Comparison of ENCODE assay signal across 9 cellular contexts in genomic region chr2:174901075-174901474, GRCh38.
DNase-seq lines count a peak whose midpoint lies in the region; ATAC-seq lines count a peak whose summit lies in the region.
"Had no signal": no experiment of that assay in that cellular context is flagged by ENCODE, and none has a peak within 500 bp of the region (broad histone marks: within the 10 kb centered on the region; RNA-seq: fewer than 3 reads in every experiment).

No MANE protein-coding gene starts in this region.

- peaks cover 1% of the 10 kb centered on the region for H3K27me3 Mint-ChIP-seq in activated T-helper 2 cell treated with anti-CD3 and anti-CD28 coated beads, Interferon-gamma antibody, Interleukin-2, Interleukin-4, amounts not matched to agents 10 μg/mL and 5 μg/mL and 100 μg/mL, durations not matched to agents 14 hours and 24 hours and 36 hours (ENCODE audit: low read depth)

- intact Hi-C loops in activated T-helper 2 cell treated with anti-CD3 and anti-CD28 coated beads, Interferon-gamma antibody, Interleukin-2, Interleukin-4, amounts not matched to agents 10 μg/mL and 5 μg/mL and 100 μg/mL, durations not matched to agents 14 hours and 24 hours and 36 hours (cut with micrococcal nuclease) = loop anchor here (5.0 kb wide), 3 partner anchors 64 to 124 kb away; no protein-coding TSS in a partner anchor

- DNase-seq in stimulated activated CD4-positive, alpha-beta T cell treated with anti-CD3 and anti-CD28 coated beads, Interleukin-1b, Interleukin-23, amount 100 ng/mL, for 48 hours = peak; percentile 7
- DNase-seq in stimulated activated CD4-positive, alpha-beta T cell treated with anti-CD3 and anti-CD28 coated beads, Interleukin-12 subunit alpha, Interleukin-12 subunit beta, amount 100 ng/mL, for 4 hours = no peak
- DNase-seq in activated T-helper 2 cell treated with anti-CD3 and anti-CD28 coated beads, Interferon-gamma antibody, Interleukin-2, Interleukin-4, amounts not matched to agents 10 μg/mL and 5 μg/mL and 100 μg/mL, durations not matched to agents 14 hours and 24 hours and 36 hours (ENCODE audit: low spot score) = no peak
- DNase-seq in H4 (ENCODE audit: low spot score) (no peak), SIG-M5 (lab: John Stamatoyannopoulos, UW) (no peak)
- DNase-seq: NCI-H526 had no signal

- H3K4me3 Mint-ChIP-seq in activated T-helper 2 cell treated with anti-CD3 and anti-CD28 coated beads, Interferon-gamma antibody, Interleukin-2, Interleukin-4, amounts not matched to agents 10 μg/mL and 5 μg/mL and 100 μg/mL, durations not matched to agents 14 hours and 24 hours and 36 hours (ENCODE audit: low read depth) = peak overlapping the region; percentile 24

- no peaks in the 10 kb centered on the region for H3K9me3 Mint-ChIP-seq in activated T-helper 2 cell treated with anti-CD3 and anti-CD28 coated beads, Interferon-gamma antibody, Interleukin-2, Interleukin-4, amounts not matched to agents 10 μg/mL and 5 μg/mL and 100 μg/mL, durations not matched to agents 14 hours and 24 hours and 36 hours

- H3K36me3 ChIP-seq in iPS-15b (ENCODE audit: control insufficient read depth, insufficient read depth, low read length) = no peaks in the 10 kb centered on the region

- no peaks in the 10 kb centered on the region for H3K36me3 Mint-ChIP-seq in activated T-helper 2 cell treated with anti-CD3 and anti-CD28 coated beads, Interferon-gamma antibody, Interleukin-2, Interleukin-4, amounts not matched to agents 10 μg/mL and 5 μg/mL and 100 μg/mL, durations not matched to agents 14 hours and 24 hours and 36 hours (ENCODE audit: low read depth)

- ATAC-seq in GM18498 (IDR thresholded peaks at IDR 0.05; ENCODE audit: unreplicated experiment) (no peak), GM19455 (IDR thresholded peaks at IDR 0.05; ENCODE audit: unreplicated experiment) (no peak)

- peak overlapping the region; percentile 9 for H3K9ac ChIP-seq in iPS-15b (ENCODE audit: low read depth, low read length)

- H3K4me1 Mint-ChIP-seq in activated T-helper 2 cell treated with anti-CD3 and anti-CD28 coated beads, Interferon-gamma antibody, Interleukin-2, Interleukin-4, amounts not matched to agents 10 μg/mL and 5 μg/mL and 100 μg/mL, durations not matched to agents 14 hours and 24 hours and 36 hours (ENCODE audit: low read depth) = peaks cover 20% of the 10 kb centered on the region

- peak overlapping the region; percentile 53 for H3K27ac Mint-ChIP-seq in activated T-helper 2 cell treated with anti-CD3 and anti-CD28 coated beads, Interferon-gamma antibody, Interleukin-2, Interleukin-4, amounts not matched to agents 10 μg/mL and 5 μg/mL and 100 μg/mL, durations not matched to agents 14 hours and 24 hours and 36 hours

- no peak overlapping the region for H3K4me3 ChIP-seq in iPS-15b (ENCODE audit: low read depth, low read length)

- no peaks in the 10 kb centered on the region for H3K9me3 ChIP-seq in iPS-15b (ENCODE audit: control insufficient read depth, insufficient read depth, low read length)

- H3K4me1 ChIP-seq in iPS-15b (ENCODE audit: control insufficient read depth, insufficient read depth, low read length) = peaks cover 2% of the 10 kb centered on the region

- H3K27me3 ChIP-seq in iPS-15b (ENCODE audit: control insufficient read depth, insufficient read depth, low read length) = no peaks in the 10 kb centered on the region
